ENCODE assay signal across 14 cellular contexts in genomic region chr11:34792814-34793241, GRCh38.
DNase-seq lines count a peak whose midpoint lies in the region; ATAC-seq and TF ChIP-seq lines count a peak whose summit lies in the region.
"Had no signal": no experiment of that assay in that cellular context is flagged by ENCODE, and none has a peak within 500 bp of the region (broad histone marks: within the 10 kb centered on the region; RNA-seq: fewer than 3 reads in every experiment).

No MANE protein-coding gene starts in this region.

- no peaks in the 10 kb centered on the region for H4K20me1 ChIP-seq in Loucy (ENCODE audit: insufficient read depth, low read length, poor library complexity, severe bottlenecking)

- in situ Hi-C loops in gastrocnemius medialis (cut with MboI; ENCODE audit: low sequenced_read_pairs in 4 of 4) = no loop called here

- H3K27me3 Mint-ChIP-seq in activated CD4-positive, alpha-beta memory T cell treated with anti-CD3 and anti-CD28 coated beads for 36 hours = peaks cover 10% of the 10 kb centered on the region

- peaks cover 30% of the 10 kb centered on the region for H3K4me1 ChIP-seq in Loucy (ENCODE audit: insufficient read depth, low read length, poor library complexity, severe bottlenecking)
- peaks cover 0 to 3% of the 10 kb centered on the region in 2 donors for H3K4me1 ChIP-seq in adrenal gland (replicated peaks in 1 of 2)
- no peaks in the 10 kb centered on the region for H3K4me1 ChIP-seq in gastrocnemius medialis
- H3K4me1 ChIP-seq: colonic mucosa, foreskin keratinocyte had no signal

- H3K4me2 ChIP-seq in Loucy (ENCODE audit: low read depth, low read length, poor library complexity, severe bottlenecking) = no peak overlapping the region

- peak in 1 of 2 donors; percentile 45 for ATAC-seq in gastrocnemius medialis
- ATAC-seq in HG03025 (IDR thresholded peaks at IDR 0.05; ENCODE audit: low FRiP score, unreplicated experiment) = no peak
- ATAC-seq: foreskin keratinocyte had no signal

- no peaks in the 10 kb centered on the region for H3K36me3 ChIP-seq in Loucy (ENCODE audit: insufficient read depth, low read length)
- H3K36me3 ChIP-seq in adrenal gland (replicated peaks in 1 of 2) = no peaks in the 10 kb centered on the region
- no peaks in the 10 kb centered on the region for H3K36me3 ChIP-seq in gastrocnemius medialis
- H3K36me3 ChIP-seq: colonic mucosa had no signal

- H3K9me3 ChIP-seq in Loucy (ENCODE audit: insufficient read depth, low read depth, low read length) (no peaks in the 10 kb centered on the region), adrenal gland (replicated peaks in 1 of 3) (no peaks in the 10 kb centered on the region), gastrocnemius medialis (no peaks in the 10 kb centered on the region)
- H3K9me3 ChIP-seq: colonic mucosa had no signal

- H3K4me3 ChIP-seq in Loucy (ENCODE audit: low read length, poor library complexity, severe bottlenecking) = no peak overlapping the region
- no peak overlapping the region for H3K4me3 ChIP-seq in adrenal gland
- H3K4me3 ChIP-seq in gastrocnemius medialis = no peak overlapping the region
- H3K4me3 ChIP-seq: colonic mucosa had no signal

- H3K27ac Mint-ChIP-seq in activated CD4-positive, alpha-beta memory T cell treated with anti-CD3 and anti-CD28 coated beads for 36 hours = no peak overlapping the region
- H3K27ac Mint-ChIP-seq: naive B cell had no signal

- H3K9ac ChIP-seq in Loucy (ENCODE audit: low read depth, low read length, poor library complexity, severe bottlenecking) = no peak overlapping the region

- H3K36me3 Mint-ChIP-seq in activated CD4-positive, alpha-beta memory T cell treated with anti-CD3 and anti-CD28 coated beads for 36 hours = no peaks in the 10 kb centered on the region

- TF ChIP-seq CTCF in Loucy (conservative IDR thresholded peaks at IDR 0.05; ENCODE audit: low read length) (no peak), adrenal gland (IDR thresholded peaks at IDR 0.05) (no peak), gastrocnemius medialis (IDR thresholded peaks at IDR 0.05 in 4 of 5, conservative IDR thresholded peaks at IDR 0.05 in 1 of 5) (no peak)

- no peaks in the 10 kb centered on the region for H3K27me3 ChIP-seq in Loucy (ENCODE audit: insufficient read depth, low read length, poor library complexity, severe bottlenecking)
- no peaks in the 10 kb centered on the region for H3K27me3 ChIP-seq in adrenal gland
- no peaks in the 10 kb centered on the region for H3K27me3 ChIP-seq in gastrocnemius medialis
- H3K27me3 ChIP-seq: colonic mucosa, foreskin keratinocyte had no signal

- WGBS in adrenal gland, 4 donors = 49 to 58% (median 52%) methylated on average over 4 of the region's 4 CpGs

- intact Hi-C loops in adrenal gland (cut with DNase I) (no loop called here), gastrocnemius medialis (cut with DNase I; ENCODE audit: low total_unique reads) (no loop called here)
- intact Hi-C loops in activated CD4-positive, alpha-beta memory T cell treated with anti-CD3 and anti-CD28 coated beads for 36 hours (cut with micrococcal nuclease) = no loop called here

- no peaks in the 10 kb centered on the region for H3K79me2 ChIP-seq in Loucy (ENCODE audit: insufficient read depth, low read length)

- POLR2A ChIA-PET in activated CD4-positive, alpha-beta memory T cell treated with anti-CD3 and anti-CD28 coated beads for 36 hours (lab: Charles Lee) = no interaction called here

- peak overlapping the region; percentile 93 for H2AFZ ChIP-seq in Loucy (ENCODE audit: low read length)

- DNase-seq in adrenal gland = peak; percentile 17 to 60 (median 37)
- peak; percentile 2 for DNase-seq in left kidney (ENCODE audit: low read depth, low spot score)
- DNase-seq in gastrocnemius medialis = peak; percentile 8 to 17
- DNase-seq in SKM-1 (lab: John Stamatoyannopoulos, UW; ENCODE audit: unreplicated experiment) = no peak
- DNase-seq in activated CD4-positive, alpha-beta memory T cell treated with anti-CD3 and anti-CD28 coated beads for 36 hours = no peak
- DNase-seq in SW 1271 (lab: John Stamatoyannopoulos, UW) = no peak
- DNase-seq: activated CD4-positive, CD25-positive, alpha-beta regulatory T cell treated with anti-CD3 and anti-CD28 coated beads, Interleukin-2, amount 50 U/mL, for 72 hours; activated T-cell treated with anti-CD3 and anti-CD28 coated beads for 4 hours; colonic mucosa; foreskin keratinocyte; Kasumi-1; naive B cell had no signal

- no peaks in the 10 kb centered on the region for H3F3A ChIP-seq in Loucy (ENCODE audit: low read depth)

- TF ChIP-seq POLR2A in adrenal gland (IDR thresholded peaks at IDR 0.05) (no peak), gastrocnemius medialis (IDR thresholded peaks at IDR 0.05) (no peak)

- CTCF ChIA-PET in activated CD4-positive, alpha-beta memory T cell treated with anti-CD3 and anti-CD28 coated beads for 36 hours (lab: Charles Lee) = interaction anchor here (0.7 to 1.5 kb wide), 2 partner anchors 25 to 107 kb away, joined by 3 read pairs; no protein-coding TSS in a partner anchor

- no peak overlapping the region for H3K27ac ChIP-seq in adrenal gland
- H3K27ac ChIP-seq in gastrocnemius medialis = peak overlapping the region in 2 of 4 donors; percentile 30 to 46
- H3K27ac ChIP-seq: colonic mucosa, foreskin keratinocyte had no signal

- H3K9me3 Mint-ChIP-seq in activated CD4-positive, alpha-beta memory T cell treated with anti-CD3 and anti-CD28 coated beads for 36 hours = no peaks in the 10 kb centered on the region

- H3K4me1 Mint-ChIP-seq in activated CD4-positive, alpha-beta memory T cell treated with anti-CD3 and anti-CD28 coated beads for 36 hours (ENCODE audit: low read depth) = no peaks in the 10 kb centered on the region

- H3K9me2 ChIP-seq in Loucy (replicated peaks; ENCODE audit: low read depth, low read length) = no peaks in the 10 kb centered on the region

- H3K4me3 Mint-ChIP-seq in activated CD4-positive, alpha-beta memory T cell treated with anti-CD3 and anti-CD28 coated beads for 36 hours = no peak overlapping the region
- H3K4me3 Mint-ChIP-seq: naive B cell had no signal

Comparison
In these comparisons a context has a peak if more than half of its experiments do, and no peak if none do; other contexts are left out.
1. DNase-seq: peak in adrenal gland (7 of 7), left kidney (single experiment) and gastrocnemius medialis (2 of 2); none in SKM-1 (single experiment), activated CD4-positive, alpha-beta memory T cell treated with anti-CD3 and anti-CD28 coated beads for 36 hours (single experiment) and SW 1271 (0 of 2).